In genomic region chr20:48126227-48126740, GRCh38 we compare ENCODE assay signal across 1 cellular context.
TF ChIP-seq lines count a peak whose summit lies in the region.

No MANE protein-coding gene starts in this region.

TF ChIP-seq in HCT116, 20 proteins besides CTCF, POLR2A, EP300 and RAD21:
- TF ChIP-seq, protein P1, sequence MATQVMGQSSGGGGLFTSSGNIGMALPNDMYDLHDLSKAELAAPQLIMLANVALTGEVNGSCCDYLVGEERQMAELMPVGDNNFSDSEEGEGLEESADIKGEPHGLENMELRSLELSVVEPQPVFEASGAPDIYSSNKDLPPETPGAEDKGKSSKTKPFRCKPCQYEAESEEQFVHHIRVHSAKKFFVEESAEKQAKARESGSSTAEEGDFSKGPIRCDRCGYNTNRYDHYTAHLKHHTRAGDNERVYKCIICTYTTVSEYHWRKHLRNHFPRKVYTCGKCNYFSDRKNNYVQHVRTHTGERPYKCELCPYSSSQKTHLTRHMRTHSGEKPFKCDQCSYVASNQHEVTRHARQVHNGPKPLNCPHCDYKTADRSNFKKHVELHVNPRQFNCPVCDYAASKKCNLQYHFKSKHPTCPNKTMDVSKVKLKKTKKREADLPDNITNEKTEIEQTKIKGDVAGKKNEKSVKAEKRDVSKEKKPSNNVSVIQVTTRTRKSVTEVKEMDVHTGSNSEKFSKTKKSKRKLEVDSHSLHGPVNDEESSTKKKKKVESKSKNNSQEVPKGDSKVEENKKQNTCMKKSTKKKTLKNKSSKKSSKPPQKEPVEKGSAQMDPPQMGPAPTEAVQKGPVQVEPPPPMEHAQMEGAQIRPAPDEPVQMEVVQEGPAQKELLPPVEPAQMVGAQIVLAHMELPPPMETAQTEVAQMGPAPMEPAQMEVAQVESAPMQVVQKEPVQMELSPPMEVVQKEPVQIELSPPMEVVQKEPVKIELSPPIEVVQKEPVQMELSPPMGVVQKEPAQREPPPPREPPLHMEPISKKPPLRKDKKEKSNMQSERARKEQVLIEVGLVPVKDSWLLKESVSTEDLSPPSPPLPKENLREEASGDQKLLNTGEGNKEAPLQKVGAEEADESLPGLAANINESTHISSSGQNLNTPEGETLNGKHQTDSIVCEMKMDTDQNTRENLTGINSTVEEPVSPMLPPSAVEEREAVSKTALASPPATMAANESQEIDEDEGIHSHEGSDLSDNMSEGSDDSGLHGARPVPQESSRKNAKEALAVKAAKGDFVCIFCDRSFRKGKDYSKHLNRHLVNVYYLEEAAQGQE (IDR thresholded peaks at IDR 0.05; ENCODE audit: low read depth), result no peak
- TF ChIP-seq TCF7L2 (IDR thresholded peaks at IDR 0.05; ENCODE audit: borderline replicate concordance, extremely low read depth, insufficient read depth, insufficient read length), result peak; percentile 64
